ENCODE assay signal across 13 cellular contexts in genomic region chr9:99811598-99812383, GRCh38. TPM values are rescaled to one million over a fixed set of nuclear protein-coding genes. Genes with fewer than 3 reads are reported as not detected.
A peak's percentile ranks its signal among the peaks of the same experiment; 100 is the strongest.
DNase-seq lines count a peak whose midpoint lies in the region; ATAC-seq and TF ChIP-seq lines count a peak whose summit lies in the region.
"Had no signal": no experiment of that assay in that cellular context is flagged by ENCODE, and none has a peak within 500 bp of the region (broad histone marks: within the 10 kb centered on the region; RNA-seq: fewer than 3 reads in every experiment).

No MANE protein-coding gene starts in this region.

- H3K36me3 Mint-ChIP-seq in activated naive CD4-positive, alpha-beta T cell treated with anti-CD3 and anti-CD28 coated beads, Interleukin-2, amount 50 U/mL, for 24 hours = peaks cover 2% of the 10 kb centered on the region
- peaks cover 23% of the 10 kb centered on the region for H3K36me3 Mint-ChIP-seq in nephron progenitor cell (ENCODE audit: low read depth)

- no peak for TF ChIP-seq RAD21 in HCT116 (IDR thresholded peaks at IDR 0.05; ENCODE audit: low read depth)

- H3K4me3 ChIP-seq in HCT116 (replicated peaks in 1 of 2; ENCODE audit: low read depth in 1 of 2, low read length in 2 of 2) (no peak overlapping the region), HUES48 (ENCODE audit: low read depth, low read length) (no peak overlapping the region)
- H3K4me3 ChIP-seq: ovary, SJSA1 had no signal

- BruUV-seq in HCT116 (replicated peaks; lab: Mats Ljungman, UMichigan) = no TSS peak

- CTCF ChIA-PET in HCT116 (lab: Charles Lee) = interaction anchor here (1.6 kb wide), 1 partner anchor 513 kb away, joined by 3 read pairs; no protein-coding TSS in a partner anchor

- no peak for TF ChIP-seq CTCF in HCT116 (IDR thresholded peaks at IDR 0.05 in 2 of 3, conservative IDR thresholded peaks at IDR 0.05 in 1 of 3; ENCODE audit: borderline replicate concordance in 1 of 3, insufficient read depth in 1 of 3, low read depth in 2 of 3, low read length in 2 of 3)
- TF ChIP-seq CTCF in nephron progenitor cell (IDR thresholded peaks at IDR 0.05) = no peak

- no peaks in the 10 kb centered on the region for H3K9me3 ChIP-seq in HCT116 (ENCODE audit: control insufficient read depth in 1 of 2, insufficient read depth in 1 of 2, low read depth in 1 of 2, low read length in 2 of 2)
- H3K9me3 ChIP-seq in HUES48 (ENCODE audit: control insufficient read depth, insufficient read depth, low read length) = no peaks in the 10 kb centered on the region
- H3K9me3 ChIP-seq: ovary, SJSA1 had no signal

- no peaks in the 10 kb centered on the region for H3K9me2 ChIP-seq in HCT116 (ENCODE audit: insufficient read depth)

- no peaks in the 10 kb centered on the region for H3K27me3 ChIP-seq in HCT116 (ENCODE audit: insufficient read depth, low read length)
- no peaks in the 10 kb centered on the region for H3K27me3 ChIP-seq in HUES48 (ENCODE audit: control insufficient read depth, insufficient read depth, low read length)
- H3K27me3 ChIP-seq: ovary, SJSA1 had no signal

- POLR2A ChIA-PET in HCT116 (lab: Charles Lee) = no interaction called here

- H3K4me3 Mint-ChIP-seq in activated naive CD4-positive, alpha-beta T cell treated with anti-CD3 and anti-CD28 coated beads, Interleukin-2, amount 50 U/mL, for 24 hours = no peak overlapping the region
- H3K4me3 Mint-ChIP-seq in stimulated activated naive CD8-positive, alpha-beta T cell treated with anti-CD3 and anti-CD28 coated beads, Interleukin-15, amount 100 ng/mL, for 72 hours = peak overlapping the region; percentile 6 to 48
- no peak overlapping the region for H3K4me3 Mint-ChIP-seq in nephron progenitor cell
- H3K4me3 Mint-ChIP-seq: endodermal cell had no signal

- no peak overlapping the region for H2AFZ ChIP-seq in HCT116 (ENCODE audit: low read depth, low read length, poor library complexity, severe bottlenecking)

- no peak for ATAC-seq in HCT116
- ATAC-seq in stimulated activated naive CD8-positive, alpha-beta T cell treated with anti-CD3 and anti-CD28 coated beads, Interleukin-15, amount 100 ng/mL, for 72 hours = peak; percentile 97

- peak overlapping the region; percentile 24 for H3K27ac Mint-ChIP-seq in activated naive CD4-positive, alpha-beta T cell treated with anti-CD3 and anti-CD28 coated beads, Interleukin-2, amount 50 U/mL, for 24 hours
- H3K27ac Mint-ChIP-seq in stimulated activated naive CD8-positive, alpha-beta T cell treated with anti-CD3 and anti-CD28 coated beads, Interleukin-15, amount 100 ng/mL, for 72 hours = no peak overlapping the region
- H3K27ac Mint-ChIP-seq in nephron progenitor cell = no peak overlapping the region
- H3K27ac Mint-ChIP-seq: endodermal cell had no signal

- 0 out of 2 replicates have a peak overlapping the region, but pooled peaks have one; percentile 4 for H3K4me2 ChIP-seq in HCT116 (ENCODE audit: low read length)

- H3K9ac ChIP-seq in HCT116 (ENCODE audit: low read length) (no peak overlapping the region), HUES48 (ENCODE audit: low read depth, low read length) (no peak overlapping the region)

- TF ChIP-seq POLR2A in HCT116 (IDR thresholded peaks at IDR 0.05; ENCODE audit: borderline replicate concordance, extremely low read depth, insufficient read depth, insufficient read length) = no peak

- H4K20me1 ChIP-seq in HCT116 (ENCODE audit: insufficient read depth) = no peaks in the 10 kb centered on the region

- RAD21 ChIA-PET in HCT116 (lab: Charles Lee; ENCODE audit: low non-redundant PET in 1 of 2, low total read pairs in 2 of 2, uncharacterized antibody in 2 of 2, unreplicated experiment in 2 of 2) = no interaction called here

- DNase-seq in activated naive CD4-positive, alpha-beta T cell treated with Interleukin-2 at 50 U/mL for 16 hours = no peak
- DNase-seq in HCT116 (ENCODE audit: low read depth, low spot score) (no peak), NCI-H1105 treated with DMSO at 0.1 percent for 48 hours (lab: John Stamatoyannopoulos, UW) (no peak), NCI-H1092 treated with DMSO at 0.1 percent for 48 hours (lab: John Stamatoyannopoulos, UW) (no peak), nephron progenitor cell (no peak)
- peak; percentile 15 to 20 for DNase-seq in stimulated activated naive CD8-positive, alpha-beta T cell treated with anti-CD3 and anti-CD28 coated beads, Interleukin-15, amount 100 ng/mL, for 72 hours
- DNase-seq: activated CD4-positive, CD25-positive, alpha-beta regulatory T cell; endodermal cell; NCI-H1048; ovary had no signal

- peaks cover 7% of the 10 kb centered on the region for H3K27me3 Mint-ChIP-seq in activated naive CD4-positive, alpha-beta T cell treated with anti-CD3 and anti-CD28 coated beads, Interleukin-2, amount 50 U/mL, for 24 hours
- peaks cover 8% of the 10 kb centered on the region for H3K27me3 Mint-ChIP-seq in stimulated activated naive CD8-positive, alpha-beta T cell treated with anti-CD3 and anti-CD28 coated beads, Interleukin-15, amount 100 ng/mL, for 72 hours
- H3K27me3 Mint-ChIP-seq in nephron progenitor cell (ENCODE audit: low read depth, poor library complexity) = no peaks in the 10 kb centered on the region

- H3K36me3 ChIP-seq in HCT116 (ENCODE audit: control insufficient read depth in 1 of 2, insufficient read depth in 2 of 2, low read length in 2 of 2) (no peaks in the 10 kb centered on the region), HUES48 (ENCODE audit: control insufficient read depth, insufficient read depth, low read length) (no peaks in the 10 kb centered on the region)
- H3K36me3 ChIP-seq: ovary, SJSA1 had no signal

- H3K4me1 Mint-ChIP-seq in activated naive CD4-positive, alpha-beta T cell treated with anti-CD3 and anti-CD28 coated beads, Interleukin-2, amount 50 U/mL, for 24 hours = peaks cover 50% of the 10 kb centered on the region
- H3K4me1 Mint-ChIP-seq in stimulated activated naive CD8-positive, alpha-beta T cell treated with anti-CD3 and anti-CD28 coated beads, Interleukin-15, amount 100 ng/mL, for 72 hours = peaks cover 75% of the 10 kb centered on the region
- H3K4me1 Mint-ChIP-seq in nephron progenitor cell = peaks cover 18% of the 10 kb centered on the region

- H3K4me1 ChIP-seq in HCT116 (ENCODE audit: control insufficient read depth in 1 of 2, insufficient read depth in 2 of 2, low read length in 2 of 2) (peaks cover 15 to 28% of the 10 kb centered on the region in 2 experiments), HUES48 (ENCODE audit: control insufficient read depth, insufficient read depth, low read length) (peaks cover 56% of the 10 kb centered on the region)
- H3K4me1 ChIP-seq: SJSA1 had no signal

- intact Hi-C loops in HCT116 (cut with micrococcal nuclease) = no loop called here

- peaks cover 9% of the 10 kb centered on the region; the same call in 1 of the 2 replicates for H3K79me2 ChIP-seq in HCT116 (ENCODE audit: insufficient read depth, low read length)

- no peak overlapping the region for H3K27ac ChIP-seq in HCT116 (ENCODE audit: low read depth, low read length)
- peak overlapping the region; percentile 45 for H3K27ac ChIP-seq in HUES48 (ENCODE audit: low read depth, low read length)
- H3K27ac ChIP-seq: ovary, SJSA1 had no signal

- no peaks in the 10 kb centered on the region for H3K9me3 Mint-ChIP-seq in activated naive CD4-positive, alpha-beta T cell treated with anti-CD3 and anti-CD28 coated beads, Interleukin-2, amount 50 U/mL, for 24 hours
- H3K9me3 Mint-ChIP-seq in stimulated activated naive CD8-positive, alpha-beta T cell treated with anti-CD3 and anti-CD28 coated beads, Interleukin-15, amount 100 ng/mL, for 72 hours = no peaks in the 10 kb centered on the region
- no peaks in the 10 kb centered on the region for H3K9me3 Mint-ChIP-seq in nephron progenitor cell
- H3K9me3 Mint-ChIP-seq: endodermal cell had no signal

TF ChIP-seq in HCT116, 20 proteins besides CTCF, POLR2A, EP300 and RAD21 (continues in another document):
- TF ChIP-seq YY1 (IDR thresholded peaks at IDR 0.05; ENCODE audit: extremely low read depth, insufficient replicate concordance, low read depth, low read length) = no peak
- no peak for TF ChIP-seq EZH2phosphoT487 (IDR thresholded peaks at IDR 0.05; ENCODE audit: borderline replicate concordance)
- no peak for TF ChIP-seq ZNF274 (IDR thresholded peaks at IDR 0.05; ENCODE audit: low read depth, low read length)
- no peak for TF ChIP-seq FOSL1 (IDR thresholded peaks at IDR 0.05; ENCODE audit: low read depth)
- TF ChIP-seq EZH2 (IDR thresholded peaks at IDR 0.05) = no peak
- TF ChIP-seq REST (IDR thresholded peaks at IDR 0.05; ENCODE audit: low read depth) = no peak
- no peak for TF ChIP-seq ELF1 (IDR thresholded peaks at IDR 0.05; ENCODE audit: borderline replicate concordance, low read depth)
- TF ChIP-seq MAX (IDR thresholded peaks at IDR 0.05) = no peak
- TF ChIP-seq CEBPB (IDR thresholded peaks at IDR 0.05; ENCODE audit: low read depth) = no peak
- TF ChIP-seq TCF7L2 (IDR thresholded peaks at IDR 0.05; ENCODE audit: borderline replicate concordance, extremely low read depth, insufficient read depth, insufficient read length) = no peak

RNA-seq across cellular contexts. Expression of gene NR4A3, which starts 9.9 kb away (rescaled TPM):
- total RNA-seq in HCT116 (2021; ENCODE audit: unreplicated experiment) = 0.86 TPM
- polyA plus RNA-seq in HCT116 (2012) = 0.40 and 1.8 TPM in 2 replicates

Comparison
In these comparisons a context has a peak if more than half of its experiments do, and no peak if none do; other contexts are left out.
1. H3K4me3 Mint-ChIP-seq: peak in stimulated activated naive CD8-positive, alpha-beta T cell treated with anti-CD3 and anti-CD28 coated beads, Interleukin-15, amount 100 ng/mL, for 72 hours (2 of 2); none in activated naive CD4-positive, alpha-beta T cell treated with anti-CD3 and anti-CD28 coated beads, Interleukin-2, amount 50 U/mL, for 24 hours (single experiment) and nephron progenitor cell (single experiment).
2. DNase-seq: peak in stimulated activated naive CD8-positive, alpha-beta T cell treated with anti-CD3 and anti-CD28 coated beads, Interleukin-15, amount 100 ng/mL, for 72 hours (2 of 2); none in activated naive CD4-positive, alpha-beta T cell treated with Interleukin-2 at 50 U/mL for 16 hours (single experiment), HCT116 (single experiment), NCI-H1105 treated with DMSO at 0.1 percent for 48 hours (single experiment), NCI-H1092 treated with DMSO at 0.1 percent for 48 hours (single experiment) and nephron progenitor cell (single experiment).